Comparison of ENCODE assay signal across 1 cellular context in the genomic region with DNA sequence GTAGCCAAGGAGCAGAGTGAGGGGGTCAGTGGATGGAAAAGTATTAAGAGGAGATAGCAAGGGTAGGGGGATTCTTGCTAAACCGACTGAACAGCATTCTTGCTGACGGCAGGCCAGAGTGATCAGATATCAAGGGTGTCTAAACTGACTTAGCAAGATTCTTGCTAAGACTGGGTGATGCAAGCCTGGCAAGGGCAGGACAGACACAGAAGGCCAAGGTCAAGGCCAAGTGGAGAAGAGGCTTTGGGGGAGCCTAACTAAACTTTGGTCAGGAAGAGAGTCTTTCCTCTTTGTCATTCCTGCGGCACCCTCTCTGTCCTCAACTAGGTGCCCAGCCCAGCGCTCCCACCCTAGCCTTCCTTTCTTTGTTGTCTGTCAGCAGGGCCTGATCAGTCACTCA.
TF ChIP-seq lines count a peak whose summit lies in the region.

No MANE protein-coding gene starts in this region.

TF ChIP-seq in GM23338, 12 proteins besides CTCF, POLR2A, EP300 and RAD21 (continued from another document):
- TF ChIP-seq, protein P1, sequence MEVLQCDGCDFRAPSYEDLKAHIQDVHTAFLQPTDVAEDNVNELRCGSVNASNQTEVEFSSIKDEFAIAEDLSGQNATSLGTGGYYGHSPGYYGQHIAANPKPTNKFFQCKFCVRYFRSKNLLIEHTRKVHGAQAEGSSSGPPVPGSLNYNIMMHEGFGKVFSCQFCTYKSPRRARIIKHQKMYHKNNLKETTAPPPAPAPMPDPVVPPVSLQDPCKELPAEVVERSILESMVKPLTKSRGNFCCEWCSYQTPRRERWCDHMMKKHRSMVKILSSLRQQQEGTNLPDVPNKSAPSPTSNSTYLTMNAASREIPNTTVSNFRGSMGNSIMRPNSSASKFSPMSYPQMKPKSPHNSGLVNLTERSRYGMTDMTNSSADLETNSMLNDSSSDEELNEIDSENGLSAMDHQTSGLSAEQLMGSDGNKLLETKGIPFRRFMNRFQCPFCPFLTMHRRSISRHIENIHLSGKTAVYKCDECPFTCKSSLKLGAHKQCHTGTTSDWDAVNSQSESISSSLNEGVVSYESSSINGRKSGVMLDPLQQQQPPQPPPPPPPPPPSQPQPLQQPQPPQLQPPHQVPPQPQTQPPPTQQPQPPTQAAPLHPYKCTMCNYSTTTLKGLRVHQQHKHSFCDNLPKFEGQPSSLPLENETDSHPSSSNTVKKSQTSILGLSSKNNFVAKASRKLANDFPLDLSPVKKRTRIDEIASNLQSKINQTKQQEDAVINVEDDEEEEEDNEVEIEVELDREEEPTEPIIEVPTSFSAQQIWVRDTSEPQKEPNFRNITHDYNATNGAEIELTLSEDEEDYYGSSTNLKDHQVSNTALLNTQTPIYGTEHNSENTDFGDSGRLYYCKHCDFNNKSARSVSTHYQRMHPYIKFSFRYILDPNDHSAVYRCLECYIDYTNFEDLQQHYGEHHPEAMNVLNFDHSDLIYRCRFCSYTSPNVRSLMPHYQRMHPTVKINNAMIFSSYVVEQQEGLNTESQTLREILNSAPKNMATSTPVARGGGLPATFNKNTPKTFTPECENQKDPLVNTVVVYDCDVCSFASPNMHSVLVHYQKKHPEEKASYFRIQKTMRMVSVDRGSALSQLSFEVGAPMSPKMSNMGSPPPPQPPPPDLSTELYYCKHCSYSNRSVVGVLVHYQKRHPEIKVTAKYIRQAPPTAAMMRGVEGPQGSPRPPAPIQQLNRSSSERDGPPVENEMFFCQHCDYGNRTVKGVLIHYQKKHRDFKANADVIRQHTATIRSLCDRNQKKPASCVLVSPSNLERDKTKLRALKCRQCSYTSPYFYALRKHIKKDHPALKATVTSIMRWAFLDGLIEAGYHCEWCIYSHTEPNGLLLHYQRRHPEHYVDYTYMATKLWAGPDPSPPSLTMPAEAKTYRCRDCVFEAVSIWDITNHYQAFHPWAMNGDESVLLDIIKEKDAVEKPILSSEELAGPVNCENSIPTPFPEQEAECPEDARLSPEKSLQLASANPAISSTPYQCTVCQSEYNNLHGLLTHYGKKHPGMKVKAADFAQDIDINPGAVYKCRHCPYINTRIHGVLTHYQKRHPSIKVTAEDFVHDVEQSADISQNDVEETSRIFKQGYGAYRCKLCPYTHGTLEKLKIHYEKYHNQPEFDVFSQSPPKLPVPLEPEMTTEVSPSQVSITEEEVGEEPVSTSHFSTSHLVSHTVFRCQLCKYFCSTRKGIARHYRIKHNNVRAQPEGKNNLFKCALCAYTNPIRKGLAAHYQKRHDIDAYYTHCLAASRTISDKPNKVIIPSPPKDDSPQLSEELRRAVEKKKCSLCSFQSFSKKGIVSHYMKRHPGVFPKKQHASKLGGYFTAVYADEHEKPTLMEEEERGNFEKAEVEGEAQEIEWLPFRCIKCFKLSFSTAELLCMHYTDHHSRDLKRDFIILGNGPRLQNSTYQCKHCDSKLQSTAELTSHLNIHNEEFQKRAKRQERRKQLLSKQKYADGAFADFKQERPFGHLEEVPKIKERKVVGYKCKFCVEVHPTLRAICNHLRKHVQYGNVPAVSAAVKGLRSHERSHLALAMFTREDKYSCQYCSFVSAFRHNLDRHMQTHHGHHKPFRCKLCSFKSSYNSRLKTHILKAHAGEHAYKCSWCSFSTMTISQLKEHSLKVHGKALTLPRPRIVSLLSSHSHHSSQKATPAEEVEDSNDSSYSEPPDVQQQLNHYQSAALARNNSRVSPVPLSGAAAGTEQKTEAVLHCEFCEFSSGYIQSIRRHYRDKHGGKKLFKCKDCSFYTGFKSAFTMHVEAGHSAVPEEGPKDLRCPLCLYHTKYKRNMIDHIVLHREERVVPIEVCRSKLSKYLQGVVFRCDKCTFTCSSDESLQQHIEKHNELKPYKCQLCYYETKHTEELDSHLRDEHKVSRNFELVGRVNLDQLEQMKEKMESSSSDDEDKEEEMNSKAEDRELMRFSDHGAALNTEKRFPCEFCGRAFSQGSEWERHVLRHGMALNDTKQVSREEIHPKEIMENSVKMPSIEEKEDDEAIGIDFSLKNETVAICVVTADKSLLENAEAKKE (CRISPR knock-in tag; IDR thresholded peaks at IDR 0.05), result no peak
- TF ChIP-seq JUNB (IDR thresholded peaks at IDR 0.05; ENCODE audit: unreplicated experiment) (no peak), STAT1 (IDR thresholded peaks at IDR 0.05; ENCODE audit: unreplicated experiment) (no peak), EZH2phosphoT487 (IDR thresholded peaks at IDR 0.05; ENCODE audit: unreplicated experiment) (no peak), CREB1 (CRISPR knock-in tag; IDR thresholded peaks at IDR 0.05; ENCODE audit: low read depth) (no peak), REST (IDR thresholded peaks at IDR 0.05; ENCODE audit: unreplicated experiment) (no peak)
